In genomic region chr12:12474471-12474928, GRCh38 we compare ENCODE assay signal across 9 cellular contexts.
DNase-seq lines count a peak whose midpoint lies in the region; ATAC-seq and TF ChIP-seq lines count a peak whose summit lies in the region.
"Had no signal": no experiment of that assay in that cellular context is flagged by ENCODE, and none has a peak within 500 bp of the region (broad histone marks: within the 10 kb centered on the region; RNA-seq: fewer than 3 reads in every experiment).

No MANE protein-coding gene starts in this region.

- H3K27me3 ChIP-seq in CD4-positive, CD25-positive, alpha-beta regulatory T cell (ENCODE audit: control insufficient read depth, insufficient read depth, low read length), result no peaks in the 10 kb centered on the region
- H3K27me3 ChIP-seq in Peyer's patch, result no peaks in the 10 kb centered on the region

- peaks cover 61% of the 10 kb centered on the region for H3K4me1 ChIP-seq in CD4-positive, CD25-positive, alpha-beta regulatory T cell (ENCODE audit: control insufficient read depth, insufficient read depth, low read length, poor library complexity, severe bottlenecking)
- H3K4me1 ChIP-seq in Peyer's patch, result no peaks in the 10 kb centered on the region

- H3K4me3 Mint-ChIP-seq in CD4-positive, CD25-positive, alpha-beta regulatory T cell, result peak overlapping the region; percentile 23 to 77 (median 70)

- H3K9me3 Mint-ChIP-seq in CD4-positive, CD25-positive, alpha-beta regulatory T cell, result peaks cover 0 to 3% (median 0%) of the 10 kb centered on the region in 7 donors

- no peak for TF ChIP-seq POLR2A in Peyer's patch (IDR thresholded peaks at IDR 0.05)

- peaks cover 17 to 79% (median 48%) of the 10 kb centered on the region in 4 donors for H3K4me1 Mint-ChIP-seq in CD4-positive, CD25-positive, alpha-beta regulatory T cell

- H3K9me3 ChIP-seq in CD4-positive, CD25-positive, alpha-beta regulatory T cell (ENCODE audit: control insufficient read depth in 2 of 2, low read length in 2 of 2), result no peaks in the 10 kb centered on the region
- no peaks in the 10 kb centered on the region for H3K9me3 ChIP-seq in Peyer's patch

- H3K36me3 Mint-ChIP-seq in CD4-positive, CD25-positive, alpha-beta regulatory T cell, result peaks cover 59% of the 10 kb centered on the region

- H3K27ac ChIP-seq in CD4-positive, CD25-positive, alpha-beta regulatory T cell (ENCODE audit: insufficient read depth, low read length, poor library complexity, severe bottlenecking), result peak overlapping the region; percentile 88
- H3K27ac ChIP-seq in Peyer's patch (peak overlapping the region; percentile 43 to 70 (median 55)), caudate nucleus (ENCODE audit: low read depth, low read length) (peak overlapping the region; percentile 73)

- no peaks in the 10 kb centered on the region for H3K27me3 Mint-ChIP-seq in CD4-positive, CD25-positive, alpha-beta regulatory T cell

- ATAC-seq in CD4-positive, CD25-positive, alpha-beta regulatory T cell (ENCODE audit: low read depth in 2 of 2), result peak; percentile 34 to 47
- peak; percentile 17 for ATAC-seq in GM21423 (IDR thresholded peaks at IDR 0.05; ENCODE audit: unreplicated experiment)

- H3K36me3 ChIP-seq in CD4-positive, CD25-positive, alpha-beta regulatory T cell (ENCODE audit: control insufficient read depth, insufficient read depth, low read length), result peaks cover 36% of the 10 kb centered on the region
- H3K36me3 ChIP-seq in Peyer's patch, result peaks cover 0 to 44% (median 0%) of the 10 kb centered on the region in 3 donors

- DNase-seq in CD4-positive, CD25-positive, alpha-beta regulatory T cell, result peak in 1 of 3 donors; percentile 80
- DNase-seq in Peyer's patch (no peak), caudate nucleus (lab: John Stamatoyannopoulos, UW) (no peak), SK-N-DZ (ENCODE audit: low spot score) (no peak), NCI-H1105 (lab: John Stamatoyannopoulos, UW) (no peak), occipital lobe (lab: John Stamatoyannopoulos, UW) (no peak), NCI-H2171 treated with DMSO at 0.1 percent for 48 hours (lab: John Stamatoyannopoulos, UW) (no peak)
- DNase-seq: OCI-M1 had no signal

- H3K4me3 ChIP-seq in CD4-positive, CD25-positive, alpha-beta regulatory T cell (ENCODE audit: low read depth, low read length), result peak overlapping the region; percentile 62
- H3K4me3 ChIP-seq in Peyer's patch, result no peak overlapping the region

- H3K27ac Mint-ChIP-seq in CD4-positive, CD25-positive, alpha-beta regulatory T cell, result peak overlapping the region; percentile 98 to 99 (median 98)

- TF ChIP-seq CTCF in Peyer's patch (IDR thresholded peaks at IDR 0.05), result no peak
